ENCODE assay signal across 8 cellular contexts in the genomic region with DNA sequence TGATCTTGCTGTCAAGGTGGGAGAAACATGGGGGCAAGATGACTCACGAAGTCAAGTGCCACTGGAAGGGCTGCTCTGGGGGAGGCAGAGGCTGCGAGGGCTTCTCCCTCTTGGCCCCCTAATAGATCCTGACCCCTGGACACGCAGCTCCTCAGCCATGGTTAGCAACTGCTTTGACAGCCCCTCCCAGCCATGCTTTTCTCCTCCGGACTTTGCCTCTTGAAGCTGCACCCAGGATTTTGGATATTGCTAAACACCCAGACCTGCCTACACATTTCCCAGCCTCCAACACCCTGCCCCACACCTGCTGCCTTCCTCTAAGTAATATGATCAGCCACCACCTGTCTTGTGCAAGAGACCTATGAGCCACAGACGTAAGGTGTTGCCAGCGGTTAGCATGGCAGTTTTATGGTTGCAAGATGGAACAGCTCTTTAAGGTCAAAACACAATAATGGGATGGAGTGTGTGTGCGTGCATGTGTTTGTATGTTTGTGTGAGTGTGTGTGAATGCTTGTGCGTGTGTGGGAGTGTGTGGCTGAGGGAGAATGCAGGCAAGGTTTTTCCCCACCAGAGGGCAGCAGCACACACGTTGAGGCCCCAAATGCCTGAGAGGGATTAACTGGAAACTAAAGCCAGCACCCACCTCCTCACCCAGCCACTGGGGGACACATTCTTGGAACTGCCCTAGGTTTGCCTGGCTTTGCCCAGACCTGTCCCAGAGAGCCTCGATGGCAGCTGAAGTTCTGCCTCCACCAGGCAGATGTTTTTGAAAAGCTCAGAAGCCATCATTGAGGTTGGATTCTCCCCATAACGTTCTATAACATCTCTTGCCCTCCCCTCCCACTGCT. TPM values are rescaled to one million over a fixed set of nuclear protein-coding genes. Genes with fewer than 3 reads are reported as not detected.
DNase-seq lines count a peak whose midpoint lies in the region; ATAC-seq lines count a peak whose summit lies in the region.

No MANE protein-coding gene starts in this region.

- peak; percentile 84 for ATAC-seq in effector memory CD8-positive, alpha-beta T cell (replicated peaks)
- ATAC-seq in memory B cell (ENCODE audit: low read depth) (peak; percentile 91), GM18873 (IDR thresholded peaks at IDR 0.05; ENCODE audit: low FRiP score, unreplicated experiment) (no peak)

- DNase-seq in AML-193 (lab: John Stamatoyannopoulos, UW) (peak; percentile 61 to 81), HK-2 (ENCODE audit: unreplicated experiment) (peak; percentile 70), NCI-H82 (lab: John Stamatoyannopoulos, UW) (peak; percentile 94), memory B cell (ENCODE audit: low spot score in 2 of 2) (peak; percentile 66 to 75)
- peak; percentile 82 for DNase-seq in activated CD4-positive, alpha-beta memory T cell treated with anti-CD3 and anti-CD28 coated beads for 36 hours
- peak; percentile 66 to 71 (median 68) for DNase-seq in effector memory CD8-positive, alpha-beta T cell
- peak; percentile 37 for DNase-seq in stimulated activated CD8-positive, alpha-beta memory T cell treated with anti-CD3 and anti-CD28 coated beads, Interleukin-12 subunit alpha, Interleukin-12 subunit beta, amount 100 ng/mL, for 24 hours (ENCODE audit: extremely low read depth)

- H3K27ac Mint-ChIP-seq in activated CD4-positive, alpha-beta memory T cell treated with anti-CD3 and anti-CD28 coated beads for 36 hours: no peak overlapping the region
- H3K27ac Mint-ChIP-seq in effector memory CD8-positive, alpha-beta T cell: no peak overlapping the region
- no peak overlapping the region for H3K27ac Mint-ChIP-seq in memory B cell

- CTCF ChIA-PET in activated CD4-positive, alpha-beta memory T cell treated with anti-CD3 and anti-CD28 coated beads for 36 hours (lab: Charles Lee): interaction anchor here (0.5 to 4.8 kb wide), 27 partner anchors 8 to 1068 kb away, joined by 3 to 39 read pairs (median 4); a partner anchor contains a TSS

- peaks cover 7% of the 10 kb centered on the region for H3K27me3 Mint-ChIP-seq in activated CD4-positive, alpha-beta memory T cell treated with anti-CD3 and anti-CD28 coated beads for 36 hours
- peaks cover 23 to 50% of the 10 kb centered on the region in 2 donors for H3K27me3 Mint-ChIP-seq in effector memory CD8-positive, alpha-beta T cell
- peaks cover 14% of the 10 kb centered on the region for H3K27me3 Mint-ChIP-seq in memory B cell

- peaks cover 2% of the 10 kb centered on the region for H3K4me1 Mint-ChIP-seq in activated CD4-positive, alpha-beta memory T cell treated with anti-CD3 and anti-CD28 coated beads for 36 hours (ENCODE audit: low read depth)
- peaks cover 4% of the 10 kb centered on the region in 2 donors for H3K4me1 Mint-ChIP-seq in effector memory CD8-positive, alpha-beta T cell (ENCODE audit: low read depth in 2 of 2)
- peaks cover 4% of the 10 kb centered on the region for H3K4me1 Mint-ChIP-seq in memory B cell

- H3K9me3 Mint-ChIP-seq in activated CD4-positive, alpha-beta memory T cell treated with anti-CD3 and anti-CD28 coated beads for 36 hours: no peaks in the 10 kb centered on the region
- H3K9me3 Mint-ChIP-seq in effector memory CD8-positive, alpha-beta T cell: no peaks in the 10 kb centered on the region
- H3K9me3 Mint-ChIP-seq in memory B cell: no peaks in the 10 kb centered on the region

- intact Hi-C loops in activated CD4-positive, alpha-beta memory T cell treated with anti-CD3 and anti-CD28 coated beads for 36 hours (cut with micrococcal nuclease): loop anchor here (1.0 kb wide), 2 partner anchors 159 to 283 kb away; no protein-coding TSS in a partner anchor

- POLR2A ChIA-PET in activated CD4-positive, alpha-beta memory T cell treated with anti-CD3 and anti-CD28 coated beads for 36 hours (lab: Charles Lee): no interaction called here

- H3K4me3 Mint-ChIP-seq in activated CD4-positive, alpha-beta memory T cell treated with anti-CD3 and anti-CD28 coated beads for 36 hours: no peak overlapping the region
- H3K4me3 Mint-ChIP-seq in effector memory CD8-positive, alpha-beta T cell: no peak overlapping the region
- no peak overlapping the region for H3K4me3 Mint-ChIP-seq in memory B cell

- no peaks in the 10 kb centered on the region for H3K36me3 Mint-ChIP-seq in activated CD4-positive, alpha-beta memory T cell treated with anti-CD3 and anti-CD28 coated beads for 36 hours
- no peaks in the 10 kb centered on the region for H3K36me3 Mint-ChIP-seq in effector memory CD8-positive, alpha-beta T cell (ENCODE audit: insufficient read depth)
- H3K36me3 Mint-ChIP-seq in memory B cell: no peaks in the 10 kb centered on the region

RNA-seq across cellular contexts. Expression of a gene that starts 2.5 kb away (rescaled TPM):
- total RNA-seq in activated CD4-positive, alpha-beta memory T cell treated with anti-CD3 and anti-CD28 coated beads for 36 hours: not detected

RNA-seq across cellular contexts. Expression of a gene that starts 32.7 kb away (rescaled TPM):
- 100 to 1,000 TPM; 157 to 160 TPM for total RNA-seq in activated CD4-positive, alpha-beta memory T cell treated with anti-CD3 and anti-CD28 coated beads for 36 hours

RNA-seq across cellular contexts. Expression of a gene that starts 44.7 kb away (rescaled TPM):
- 10 to 100 TPM; 51.4 to 54.8 TPM for total RNA-seq in activated CD4-positive, alpha-beta memory T cell treated with anti-CD3 and anti-CD28 coated beads for 36 hours

RNA-seq across cellular contexts. Expression of a gene that starts 59.6 kb away (rescaled TPM):
- not detected for total RNA-seq in activated CD4-positive, alpha-beta memory T cell treated with anti-CD3 and anti-CD28 coated beads for 36 hours

Comparison
In these comparisons a context has a peak if more than half of its experiments do, and no peak if none do; other contexts are left out.
1. DNase-seq: peak in every context shown above with its lines; median percentile 94 in NCI-H82; 82 in activated CD4-positive, alpha-beta memory T cell treated with anti-CD3 and anti-CD28 coated beads for 36 hours; 71 in AML-193; 70 in memory B cell; 70 in HK-2; 68 in effector memory CD8-positive, alpha-beta T cell; 37 in stimulated activated CD8-positive, alpha-beta memory T cell treated with anti-CD3 and anti-CD28 coated beads, Interleukin-12 subunit alpha, Interleukin-12 subunit beta, amount 100 ng/mL, for 24 hours.